In the genomic region with DNA sequence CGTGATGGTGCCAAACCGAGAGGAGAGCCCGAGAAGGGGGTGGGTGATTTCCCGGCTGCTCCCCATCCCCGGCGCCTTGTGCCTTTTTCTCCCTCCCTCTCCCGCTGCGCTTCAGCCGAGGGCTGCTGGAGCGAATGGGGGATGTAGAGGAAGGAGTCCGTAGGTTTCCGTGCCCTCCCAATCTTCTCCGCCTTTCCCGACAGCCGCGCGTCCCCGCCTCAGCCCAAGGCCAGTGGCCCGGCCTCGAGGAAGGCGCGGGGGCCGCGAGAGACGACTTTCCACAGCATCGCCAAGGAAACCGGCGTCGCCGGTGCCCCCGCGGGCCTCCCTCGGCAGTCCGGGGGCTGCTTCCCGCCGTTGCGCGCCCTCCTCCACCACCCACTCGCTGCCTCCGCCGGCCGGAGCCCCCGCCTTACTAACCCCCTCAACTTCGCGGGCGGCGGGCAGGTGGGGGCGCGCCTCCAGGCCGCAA, we compare ENCODE assay signal across 8 cellular contexts. TPM values are rescaled to one million over a fixed set of nuclear protein-coding genes. Genes with fewer than 3 reads are reported as not detected.
DNase-seq lines count a peak whose midpoint lies in the region; ATAC-seq and TF ChIP-seq lines count a peak whose summit lies in the region.

No MANE protein-coding gene starts in this region.

- peaks cover 60% of the 10 kb centered on the region for H3K27me3 Mint-ChIP-seq in T-helper 1 cell treated with Interleukin-12 subunit alpha and Interleukin-12 subunit beta and Interleukin-4 antibody, amounts not matched to agents 30 μg/mL and 1 μg/mL, for 36 hours (ENCODE audit: low read depth)
- peaks cover 9% of the 10 kb centered on the region for H3K27me3 Mint-ChIP-seq in activated naive CD8-positive, alpha-beta T cell treated with anti-CD3 and anti-CD28 coated beads, Interleukin-2, amount 50 U/mL, for 24 hours

- peak overlapping the region; percentile 95 for H3K4me3 Mint-ChIP-seq in T-helper 1 cell treated with Interleukin-12 subunit alpha and Interleukin-12 subunit beta and Interleukin-4 antibody, amounts not matched to agents 30 μg/mL and 1 μg/mL, for 36 hours
- peak overlapping the region; percentile 94 for H3K4me3 Mint-ChIP-seq in activated naive CD8-positive, alpha-beta T cell treated with anti-CD3 and anti-CD28 coated beads, Interleukin-2, amount 50 U/mL, for 24 hours

- no peaks in the 10 kb centered on the region for H3K36me3 ChIP-seq in right lobe of liver
- no peaks in the 10 kb centered on the region for H3K36me3 ChIP-seq in thoracic aorta

- TF ChIP-seq CTCF in right lobe of liver (IDR thresholded peaks at IDR 0.05) (no peak), thoracic aorta (IDR thresholded peaks at IDR 0.05) (no peak)

- H3K4me1 Mint-ChIP-seq in T-helper 1 cell treated with Interleukin-12 subunit alpha and Interleukin-12 subunit beta and Interleukin-4 antibody, amounts not matched to agents 30 μg/mL and 1 μg/mL, for 36 hours (ENCODE audit: low read depth): peaks cover 58% of the 10 kb centered on the region
- peaks cover 73% of the 10 kb centered on the region for H3K4me1 Mint-ChIP-seq in activated naive CD8-positive, alpha-beta T cell treated with anti-CD3 and anti-CD28 coated beads, Interleukin-2, amount 50 U/mL, for 24 hours

- peaks cover 0 to 24% (median 10%) of the 10 kb centered on the region in 4 donors for H3K4me1 ChIP-seq in right lobe of liver
- peaks cover 20 to 42% of the 10 kb centered on the region in 2 donors for H3K4me1 ChIP-seq in thoracic aorta (ENCODE audit: control insufficient read depth in 1 of 2, low read depth in 2 of 2)

- H3K27me3 ChIP-seq in right lobe of liver (peaks cover 0 to 11% of the 10 kb centered on the region in 2 donors), thoracic aorta (replicated peaks; ENCODE audit: insufficient read depth) (no peaks in the 10 kb centered on the region)

- no peaks in the 10 kb centered on the region for H3K9me3 Mint-ChIP-seq in T-helper 1 cell treated with Interleukin-12 subunit alpha and Interleukin-12 subunit beta and Interleukin-4 antibody, amounts not matched to agents 30 μg/mL and 1 μg/mL, for 36 hours
- H3K9me3 Mint-ChIP-seq in activated naive CD8-positive, alpha-beta T cell treated with anti-CD3 and anti-CD28 coated beads, Interleukin-2, amount 50 U/mL, for 24 hours: no peaks in the 10 kb centered on the region

- H3K4me3 ChIP-seq in right lobe of liver (peak overlapping the region; percentile 74 to 98 (median 77)), thoracic aorta (peak overlapping the region; percentile 95)

- DNase-seq in T-helper 1 cell (no peak), right lobe of liver (peak in 1 of 3 donors; percentile 54), thoracic aorta (ENCODE audit: low spot score) (no peak)
- DNase-seq in activated naive CD8-positive, alpha-beta T cell treated with anti-CD3 and anti-CD28 coated beads, Interleukin-2, amount 50 U/mL, for 24 hours: peak; percentile 33

- no peak overlapping the region for H3K27ac ChIP-seq in right lobe of liver
- H3K27ac ChIP-seq in thoracic aorta: no peak overlapping the region

- no peak for ATAC-seq in activated naive CD8-positive, alpha-beta T cell treated with anti-CD3 and anti-CD28 coated beads, Interleukin-2, amount 50 U/mL, for 24 hours
- ATAC-seq in right lobe of liver (no peak), thoracic aorta (ENCODE audit: insufficient number of reproducible peaks, low FRiP score, low read depth) (no peak), HG03045 (IDR thresholded peaks at IDR 0.05; ENCODE audit: unreplicated experiment) (no peak), HG03457 (IDR thresholded peaks at IDR 0.05; ENCODE audit: unreplicated experiment) (no peak), HG03378 (IDR thresholded peaks at IDR 0.05; ENCODE audit: unreplicated experiment) (no peak)

- 3% methylated on average over 7 of the region's 50 CpGs for WGBS in right lobe of liver (ENCODE audit: insufficient coverage, low coverage, low lambda C conversion rate, missing lambda C conversion rate)

- intact Hi-C loops in right lobe of liver (cut with DNase I): no loop called here

- H3K27ac Mint-ChIP-seq in T-helper 1 cell treated with Interleukin-12 subunit alpha and Interleukin-12 subunit beta and Interleukin-4 antibody, amounts not matched to agents 30 μg/mL and 1 μg/mL, for 36 hours: peak overlapping the region; percentile 52
- peak overlapping the region; percentile 100 for H3K27ac Mint-ChIP-seq in activated naive CD8-positive, alpha-beta T cell treated with anti-CD3 and anti-CD28 coated beads, Interleukin-2, amount 50 U/mL, for 24 hours

- peaks cover 27% of the 10 kb centered on the region for H3K36me3 Mint-ChIP-seq in T-helper 1 cell treated with Interleukin-12 subunit alpha and Interleukin-12 subunit beta and Interleukin-4 antibody, amounts not matched to agents 30 μg/mL and 1 μg/mL, for 36 hours (ENCODE audit: low read depth)
- peaks cover 61% of the 10 kb centered on the region for H3K36me3 Mint-ChIP-seq in activated naive CD8-positive, alpha-beta T cell treated with anti-CD3 and anti-CD28 coated beads, Interleukin-2, amount 50 U/mL, for 24 hours (ENCODE audit: low read depth)

- H3K9me3 ChIP-seq in right lobe of liver: no peaks in the 10 kb centered on the region
- no peaks in the 10 kb centered on the region for H3K9me3 ChIP-seq in thoracic aorta

- no peak for TF ChIP-seq POLR2A in right lobe of liver (IDR thresholded peaks at IDR 0.05)

RNA-seq across cellular contexts. Expression of gene EGR2, which starts 1.2 kb away (rescaled TPM):
- total RNA-seq in right lobe of liver (1 to 10 TPM in 2 of 6 experiments, under 1 TPM in 2, not detected in 2; 0.17 to 1.3 (median 0.99) TPM), thoracic aorta (1 to 10 TPM in 1 of 2 donors, under 1 TPM in 1; 0.95 to 3.3 TPM)

RNA-seq across cellular contexts. Expression of gene ADO, which starts 10.4 kb away (rescaled TPM):
- total RNA-seq in right lobe of liver (1 to 10 TPM; 4.2 to 8.3 (median 5.5) TPM), thoracic aorta (10 to 100 TPM; 15.8 to 22.8 TPM)
